ENCODE assay signal across 1 cellular context in the genomic region with DNA sequence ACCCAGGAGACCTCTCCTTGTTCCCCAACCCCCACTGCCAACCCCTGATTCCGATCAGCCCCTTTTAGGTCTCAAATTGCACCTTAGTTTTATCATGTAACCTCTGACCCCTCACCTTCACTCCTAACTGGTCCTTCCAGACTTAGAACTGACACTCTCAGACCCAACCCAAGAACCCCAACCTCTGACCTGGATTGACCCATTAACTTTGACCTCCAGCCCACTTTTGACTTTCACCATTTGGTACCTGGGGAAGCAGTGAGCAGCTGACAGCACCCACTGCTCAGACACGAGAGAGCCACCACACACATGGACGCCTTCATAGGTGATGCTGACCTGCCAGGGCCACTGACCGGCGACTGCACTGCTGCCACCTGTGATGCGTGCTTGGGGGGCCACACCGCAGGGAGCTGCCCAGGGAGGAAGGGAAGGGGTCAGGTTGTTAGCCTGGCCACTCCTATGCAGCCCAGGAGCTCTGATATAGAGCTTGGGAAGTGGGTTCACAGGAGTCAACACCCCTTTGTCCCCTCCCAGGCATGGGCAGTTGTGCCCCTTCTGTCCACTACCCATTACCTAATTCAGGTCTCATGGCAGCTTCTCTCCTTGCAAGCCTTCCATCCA.
TF ChIP-seq lines count a peak whose summit lies in the region.

No MANE protein-coding gene starts in this region.

TF ChIP-seq in HEK293, 187 proteins besides CTCF, POLR2A, EP300 and RAD21 (continued from another document):
- no peak for TF ChIP-seq ZBTB11 (tag by site-specific recombination; conservative IDR thresholded peaks at IDR 0.05; ENCODE audit: low read depth)
